In genomic region chr18:46167971-46168370, GRCh38 we compare ENCODE assay signal across 9 cellular contexts.
DNase-seq lines count a peak whose midpoint lies in the region; ATAC-seq and TF ChIP-seq lines count a peak whose summit lies in the region.
"Had no signal": no experiment of that assay in that cellular context is flagged by ENCODE, and none has a peak within 500 bp of the region (broad histone marks: within the 10 kb centered on the region; RNA-seq: fewer than 3 reads in every experiment).

No MANE protein-coding gene starts in this region.

- peak overlapping the region; percentile 9 for H4K8ac ChIP-seq in mesenchymal stem cell (ENCODE audit: low read length)

- no peak overlapping the region for H2BK120ac ChIP-seq in mesenchymal stem cell (ENCODE audit: low read depth, low read length)

- no peaks in the 10 kb centered on the region for H3K36me3 Mint-ChIP-seq in activated naive CD4-positive, alpha-beta T cell treated with anti-CD3 and anti-CD28 coated beads for 36 hours (ENCODE audit: low read depth)
- H3K36me3 Mint-ChIP-seq in type B pancreatic cell: no peaks in the 10 kb centered on the region

- no peak overlapping the region for H4K91ac ChIP-seq in mesenchymal stem cell (ENCODE audit: low read length)

- intact Hi-C loops in activated naive CD4-positive, alpha-beta T cell treated with anti-CD3 and anti-CD28 coated beads for 36 hours (cut with micrococcal nuclease): no loop called here

- H3K4me3 ChIP-seq in SU-DHL-6 (ENCODE audit: insufficient read depth, low read length, poor library complexity, severe bottlenecking) (peak overlapping the region; percentile 10), mesenchymal stem cell (ENCODE audit: insufficient read depth in 1 of 2, low read depth in 1 of 2, low read length in 2 of 2) (no peak overlapping the region)
- H3K4me3 ChIP-seq: SJSA1 had no signal

- no peak overlapping the region for H2BK5ac ChIP-seq in mesenchymal stem cell (ENCODE audit: low read depth, low read length, poor library complexity, severe bottlenecking)

- peak; percentile 31 for DNase-seq in activated naive CD4-positive, alpha-beta T cell treated with anti-CD3 and anti-CD28 coated beads for 36 hours
- DNase-seq in activated naive CD4-positive, alpha-beta T cell (lab: John Stamatoyannopoulos, UW): no peak
- DNase-seq in mesenchymal stem cell (no peak), mucosa of gallbladder (ENCODE audit: low spot score) (no peak), type B pancreatic cell (ENCODE audit: extremely low spot score, unreplicated experiment) (no peak), islet precursor cell (no peak)

- 89% methylated on average over 9 of the region's 9 CpGs for WGBS in mesenchymal stem cell

- no peaks in the 10 kb centered on the region for H3K79me2 ChIP-seq in SU-DHL-6 (ENCODE audit: insufficient read depth, low read length)

- H3K27ac Mint-ChIP-seq in activated naive CD4-positive, alpha-beta T cell treated with anti-CD3 and anti-CD28 coated beads for 36 hours: no peak overlapping the region
- H3K27ac Mint-ChIP-seq in type B pancreatic cell: no peak overlapping the region

- H3K4ac ChIP-seq in mesenchymal stem cell (ENCODE audit: low read depth in 1 of 2, low read length in 2 of 2): no peak overlapping the region

- peaks cover 13% of the 10 kb centered on the region for H3F3A ChIP-seq in SU-DHL-6 (ENCODE audit: insufficient read depth)

- ATAC-seq in HG03066 (IDR thresholded peaks at IDR 0.05; ENCODE audit: low read depth, unreplicated experiment): peak; percentile 88

- H3K79me1 ChIP-seq in mesenchymal stem cell (replicated peaks; ENCODE audit: low read length, poor library complexity, severe bottlenecking): no peaks in the 10 kb centered on the region

- peak overlapping the region; percentile 19; the same call in 1 of the 2 replicates for H3K27ac ChIP-seq in SU-DHL-6 (ENCODE audit: low read depth, low read length)
- no peak overlapping the region for H3K27ac ChIP-seq in mesenchymal stem cell (ENCODE audit: low read length, poor library complexity, severe bottlenecking)
- H3K27ac ChIP-seq: SJSA1 had no signal

- H3K9ac ChIP-seq in SU-DHL-6 (ENCODE audit: low read length): peak overlapping the region; percentile 14
- H3K9ac ChIP-seq in mesenchymal stem cell (ENCODE audit: low read length): no peak overlapping the region

- TF ChIP-seq CTCF in SU-DHL-6 (IDR thresholded peaks at IDR 0.05; ENCODE audit: insufficient read depth, low read length, poor library complexity, severe bottlenecking) (no peak), type B pancreatic cell (conservative IDR thresholded peaks at IDR 0.05) (no peak)

- H3K4me1 Mint-ChIP-seq in activated naive CD4-positive, alpha-beta T cell treated with anti-CD3 and anti-CD28 coated beads for 36 hours (ENCODE audit: low read depth): peaks cover 24% of the 10 kb centered on the region
- H3K4me1 Mint-ChIP-seq in type B pancreatic cell (ENCODE audit: unreplicated experiment): no peaks in the 10 kb centered on the region

- no peak overlapping the region for H3K23ac ChIP-seq in mesenchymal stem cell (ENCODE audit: low read length in 2 of 2)

- H2AFZ ChIP-seq in SU-DHL-6 (ENCODE audit: low read depth, low read length, severe bottlenecking) (peak overlapping the region; percentile 44), mesenchymal stem cell (ENCODE audit: low read depth, low read length) (no peak overlapping the region)

- H3K14ac ChIP-seq in mesenchymal stem cell (ENCODE audit: low read length in 2 of 2): no peak overlapping the region

- H3K4me1 ChIP-seq in mesenchymal stem cell (ENCODE audit: control insufficient read depth, insufficient read depth, low read depth, low read length): peaks cover 6% of the 10 kb centered on the region

- no peaks in the 10 kb centered on the region for H3K27me3 Mint-ChIP-seq in activated naive CD4-positive, alpha-beta T cell treated with anti-CD3 and anti-CD28 coated beads for 36 hours (ENCODE audit: low read depth)
- no peaks in the 10 kb centered on the region for H3K27me3 Mint-ChIP-seq in type B pancreatic cell

- H3K9me2 ChIP-seq in SU-DHL-6 (replicated peaks; ENCODE audit: insufficient read depth, low read length): no peaks in the 10 kb centered on the region

- H2AK5ac ChIP-seq in mesenchymal stem cell (ENCODE audit: low read length, severe bottlenecking): no peak overlapping the region

- H3K18ac ChIP-seq in mesenchymal stem cell (ENCODE audit: low read depth in 1 of 2, low read length in 2 of 2): no peak overlapping the region

- H2BK15ac ChIP-seq in mesenchymal stem cell (ENCODE audit: low read depth, poor library complexity, severe bottlenecking): no peak overlapping the region

- CTCF ChIA-PET in activated naive CD4-positive, alpha-beta T cell treated with anti-CD3 and anti-CD28 coated beads for 36 hours (lab: Charles Lee): interaction anchor here (3.6 kb wide), 1 partner anchor 19 kb away, joined by 12 read pairs; no protein-coding TSS in a partner anchor

- H3K9me3 ChIP-seq in SU-DHL-6 (ENCODE audit: insufficient read depth, low read length): no peaks in the 10 kb centered on the region
- no peaks in the 10 kb centered on the region for H3K9me3 ChIP-seq in mesenchymal stem cell (ENCODE audit: control insufficient read depth, low read length)
- H3K9me3 ChIP-seq: SJSA1 had no signal

- H4K20me1 ChIP-seq in SU-DHL-6 (ENCODE audit: low read depth, low read length): no peaks in the 10 kb centered on the region

- no peak overlapping the region for H2BK12ac ChIP-seq in mesenchymal stem cell (ENCODE audit: low read length in 2 of 2)

- H3K9me3 Mint-ChIP-seq in activated naive CD4-positive, alpha-beta T cell treated with anti-CD3 and anti-CD28 coated beads for 36 hours: no peaks in the 10 kb centered on the region
- H3K9me3 Mint-ChIP-seq in type B pancreatic cell: no peaks in the 10 kb centered on the region

- H3K27me3 ChIP-seq in SU-DHL-6 (ENCODE audit: low read length) (no peaks in the 10 kb centered on the region), mesenchymal stem cell (ENCODE audit: control insufficient read depth in 1 of 2, insufficient read depth in 1 of 2, low read length in 2 of 2) (no peaks in the 10 kb centered on the region)
- H3K27me3 ChIP-seq: SJSA1 had no signal

- H3K4me2 ChIP-seq in SU-DHL-6 (ENCODE audit: low read depth, low read length, poor library complexity, severe bottlenecking) (peak overlapping the region; percentile 32), mesenchymal stem cell (ENCODE audit: low read length, poor library complexity, severe bottlenecking) (no peak overlapping the region)

- H3K4me3 Mint-ChIP-seq in activated naive CD4-positive, alpha-beta T cell treated with anti-CD3 and anti-CD28 coated beads for 36 hours: peak overlapping the region; percentile 45
- no peak overlapping the region for H3K4me3 Mint-ChIP-seq in type B pancreatic cell

- H3K36me3 ChIP-seq in SU-DHL-6 (ENCODE audit: low read length) (no peaks in the 10 kb centered on the region), mesenchymal stem cell (ENCODE audit: control insufficient read depth in 1 of 2, insufficient read depth in 2 of 2, low read depth in 1 of 2, low read length in 2 of 2) (no peaks in the 10 kb centered on the region)
- H3K36me3 ChIP-seq: SJSA1 had no signal
